In the genomic region with DNA sequence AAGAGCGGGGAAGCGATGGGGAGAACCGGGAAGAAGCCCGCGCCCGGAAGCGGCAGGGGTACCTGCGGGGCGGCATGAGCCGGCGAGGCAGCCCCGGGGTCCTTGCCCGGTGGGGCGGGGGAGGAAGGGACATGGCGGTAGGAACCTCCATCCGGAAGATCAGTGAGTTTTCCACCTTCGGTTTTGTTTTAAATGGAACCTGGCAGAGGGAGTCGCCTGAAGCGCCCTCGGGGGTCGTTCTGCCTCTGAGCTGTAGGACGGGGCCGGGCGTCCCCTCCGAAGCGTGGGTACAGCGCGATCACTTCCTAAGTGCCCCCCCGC, we compare ENCODE assay signal across 8 cellular contexts. TPM values are rescaled to one million over a fixed set of nuclear protein-coding genes. Genes with fewer than 3 reads are reported as not detected.
DNase-seq lines count a peak whose midpoint lies in the region; ATAC-seq and TF ChIP-seq lines count a peak whose summit lies in the region.

No MANE protein-coding gene starts in this region.

- peak; percentile 10 for ATAC-seq in GM18909 (IDR thresholded peaks at IDR 0.05; ENCODE audit: poor library complexity, unreplicated experiment)
- no peak for ATAC-seq in GM21390 (IDR thresholded peaks at IDR 0.05; ENCODE audit: unreplicated experiment)
- no peak for ATAC-seq in GM18858 (IDR thresholded peaks at IDR 0.05; ENCODE audit: unreplicated experiment)

- H3K36me3 Mint-ChIP-seq in MCF 10A (ENCODE audit: insufficient read depth, unreplicated experiment): peaks cover 18% of the 10 kb centered on the region

- no peak for TF ChIP-seq CTCF in AG04450 (IDR thresholded peaks at IDR 0.05; ENCODE audit: low read depth, low read length)
- no peak for TF ChIP-seq CTCF in MCF 10A (IDR thresholded peaks at IDR 0.05; ENCODE audit: unreplicated experiment)

- H3K9ac ChIP-seq in HUES48 (ENCODE audit: low read depth, low read length): peak overlapping the region; percentile 78

- CTCF ChIA-PET in AG04450 (lab: Charles Lee): interaction anchor here (0.7 kb wide), 1 partner anchor 718 kb away, joined by 3 read pairs; no protein-coding TSS in a partner anchor
- CTCF ChIA-PET in MCF 10A (lab: Yijun Ruan, JAX): interaction anchor here (0.5 to 1.4 kb wide), 4 partner anchors 25 to 1314 kb away, joined by 3 read pairs; no protein-coding TSS in a partner anchor

- H3K9me3 ChIP-seq in AG04450 (ENCODE audit: control insufficient read depth, insufficient read depth, low read length) (peaks cover 4% of the 10 kb centered on the region; the same call in 1 of the 2 replicates), HUES48 (ENCODE audit: control insufficient read depth, insufficient read depth, low read length) (no peaks in the 10 kb centered on the region), mononuclear cell (ENCODE audit: low read depth, low read length) (no peaks in the 10 kb centered on the region)

- H3K4me1 ChIP-seq in HUES48 (ENCODE audit: control insufficient read depth, insufficient read depth, low read length) (peaks cover 14% of the 10 kb centered on the region), mononuclear cell (ENCODE audit: insufficient read depth, low read length) (peaks cover 14% of the 10 kb centered on the region)

- peak overlapping the region; percentile 77 for H3K4me3 ChIP-seq in AG04450 (ENCODE audit: low read depth, low read length)
- peak overlapping the region; percentile 87 for H3K4me3 ChIP-seq in HUES48 (ENCODE audit: low read depth, low read length)
- H3K4me3 ChIP-seq in mononuclear cell (ENCODE audit: low read length): peak overlapping the region; percentile 69

- POLR2A ChIA-PET in AG04450 (lab: Yijun Ruan, JAX) (interaction anchor here (1.0 to 1.5 kb wide), 3 partner anchors 22 to 27 kb away, joined by 5 to 8 read pairs (median 7); no protein-coding TSS in a partner anchor), MCF 10A (lab: Yijun Ruan, JAX) (interaction anchor here (0.5 to 6.3 kb wide), 7 partner anchors 9 to 1331 kb away, joined by 3 to 86 read pairs (median 5); partner anchors contain the start of genes ADARB2 and PITRM1)

- H3K36me3 ChIP-seq in HUES48 (ENCODE audit: control insufficient read depth, insufficient read depth, low read length): peaks cover 28% of the 10 kb centered on the region

- H3K4me3 Mint-ChIP-seq in MCF 10A (ENCODE audit: unreplicated experiment): peak overlapping the region; percentile 91

- H3K27me3 Mint-ChIP-seq in MCF 10A (ENCODE audit: insufficient read depth, unreplicated experiment): no peaks in the 10 kb centered on the region

- intact Hi-C loops in MCF 10A (cut with micrococcal nuclease): loop anchor here (1.0 kb wide), 2 partner anchors 23 to 63 kb away; no protein-coding TSS in a partner anchor

- DNase-seq in AG04450 (ENCODE audit: low read depth, low spot score): no peak
- no peak for DNase-seq in MCF 10A (ENCODE audit: unreplicated experiment)
- DNase-seq in AG08395 (ENCODE audit: low spot score): no peak

- H3K4me1 Mint-ChIP-seq in MCF 10A (ENCODE audit: insufficient read depth, unreplicated experiment): peaks cover 23% of the 10 kb centered on the region

- BruUV-seq in MCF 10A (replicated peaks; lab: Mats Ljungman, UMichigan): no TSS peak

- H3K27ac ChIP-seq in AG04450 (ENCODE audit: low read depth, low read length) (no peak overlapping the region), HUES48 (ENCODE audit: low read depth, low read length) (no peak overlapping the region)

- H3K27ac Mint-ChIP-seq in MCF 10A (ENCODE audit: low read depth, unreplicated experiment): no peak overlapping the region

- no peaks in the 10 kb centered on the region for H3K9me3 Mint-ChIP-seq in MCF 10A (ENCODE audit: unreplicated experiment)

- H3K27me3 ChIP-seq in AG04450 (ENCODE audit: control insufficient read depth, insufficient read depth, low read length) (peaks cover 4% of the 10 kb centered on the region), HUES48 (ENCODE audit: control insufficient read depth, insufficient read depth, low read length) (peaks cover 19% of the 10 kb centered on the region), mononuclear cell (ENCODE audit: insufficient read depth, low read length) (no peaks in the 10 kb centered on the region)

RNA-seq across cellular contexts. Expression of gene PFKP, which starts 0.5 kb away (rescaled TPM):
- 122 and 135 TPM in 2 replicates for polyA plus RNA-seq in AG04450 (2011; rRNA removed)
- polyA minus RNA-seq in AG04450 (2011; rRNA and poly(A)+ RNA removed): 103 and 128 TPM in 2 replicates
- total RNA-seq in MCF 10A (2022) (164 and 186 TPM in 2 replicates), mononuclear cell (23.1 TPM)
